Comparison of ENCODE assay signal across 29 cellular contexts in genomic region chr9:72874344-72874743, GRCh38.
"Had no signal": no experiment of that assay in that cellular context is flagged by ENCODE, and none has a peak within 500 bp of the region (broad histone marks: within the 10 kb centered on the region; RNA-seq: fewer than 3 reads in every experiment).

No MANE protein-coding gene starts in this region.

- H3K36me3 ChIP-seq: gastrocnemius medialis, left lung, ovary, sigmoid colon, spleen, suprapubic skin, transverse colon, upper lobe of right lung, uterus had no signal

- ATAC-seq: esophagus mucosa; gastrocnemius medialis; left lung; naive thymus-derived CD8-positive, alpha-beta T cell; psoas muscle; stimulated activated naive CD8-positive, alpha-beta T cell treated with anti-CD3 and anti-CD28 coated beads, Interleukin-15, amount 100 ng/mL, for 72 hours; upper lobe of right lung had no signal

- DNase-seq: effector CD8-positive, alpha-beta T cell; endodermal cell; foreskin fibroblast; gastrocnemius medialis; head of caudate nucleus; kidney; left lung; mammary epithelial cell; naive thymus-derived CD8-positive, alpha-beta T cell; nephron progenitor cell; nucleus accumbens; ovary; posterior cingulate gyrus; psoas muscle; right cardiac atrium; sigmoid colon; spleen; stimulated activated CD4-positive, alpha-beta T cell treated with anti-CD3 and anti-CD28 coated beads, Interleukin-4, amount 100 ng/mL, for 4 hours; stimulated activated naive CD4-positive, alpha-beta T cell; stimulated activated naive CD8-positive, alpha-beta T cell treated with anti-CD3 and anti-CD28 coated beads, Interleukin-15, amount 100 ng/mL, for 72 hours; transverse colon; upper lobe of right lung; uterus had no signal

- H3K27ac ChIP-seq: epithelial cell of prostate, gastrocnemius medialis, left lung, ovary, psoas muscle, skin epidermis, spleen, suprapubic skin, transverse colon, upper lobe of right lung had no signal

- H3K9me3 ChIP-seq: gastrocnemius medialis, ovary, psoas muscle, sigmoid colon, spleen, suprapubic skin, transverse colon, upper lobe of right lung, uterus had no signal

- H3K36me3 Mint-ChIP-seq: naive thymus-derived CD8-positive, alpha-beta T cell had no signal

- H3K27me3 ChIP-seq: gastrocnemius medialis, left lung, ovary, sigmoid colon, spleen, suprapubic skin, transverse colon, upper lobe of right lung, uterus had no signal

- H3K4me1 ChIP-seq: left lung had no signal

- H3K4me1 Mint-ChIP-seq: naive thymus-derived CD8-positive, alpha-beta T cell; stimulated activated naive CD8-positive, alpha-beta T cell treated with anti-CD3 and anti-CD28 coated beads, Interleukin-15, amount 100 ng/mL, for 72 hours had no signal

- H3K27ac Mint-ChIP-seq: dendritic cell treated with granulocyte-macrophage colony-stimulating factor and Interleukin-4, amounts not matched to agents 40 ng/mL and 50 ng/mL, for 4 days; endodermal cell; naive thymus-derived CD8-positive, alpha-beta T cell; stimulated activated naive CD8-positive, alpha-beta T cell treated with anti-CD3 and anti-CD28 coated beads, Interleukin-15, amount 100 ng/mL, for 72 hours had no signal

- H3K9me3 Mint-ChIP-seq: dendritic cell treated with granulocyte-macrophage colony-stimulating factor and Interleukin-4, amounts not matched to agents 40 ng/mL and 50 ng/mL, for 4 days; stimulated activated naive CD8-positive, alpha-beta T cell treated with anti-CD3 and anti-CD28 coated beads, Interleukin-15, amount 100 ng/mL, for 72 hours had no signal

- H3K4me3 ChIP-seq: gastrocnemius medialis, left lung, ovary, psoas muscle, sigmoid colon, skin epidermis, spleen, suprapubic skin, transverse colon, upper lobe of right lung, uterus had no signal

- FAIRE-seq: colon, kidney had no signal

- H3K4me3 Mint-ChIP-seq: dendritic cell treated with granulocyte-macrophage colony-stimulating factor and Interleukin-4, amounts not matched to agents 40 ng/mL and 50 ng/mL, for 4 days; endodermal cell; naive thymus-derived CD8-positive, alpha-beta T cell; nephron progenitor cell; stimulated activated naive CD8-positive, alpha-beta T cell treated with anti-CD3 and anti-CD28 coated beads, Interleukin-15, amount 100 ng/mL, for 72 hours had no signal
